3 cellular contexts compared by ENCODE assay signal in genomic region chr1:16871171-16871570, GRCh38. TPM values are rescaled to one million over a fixed set of nuclear protein-coding genes. Genes with fewer than 3 reads are reported as not detected.
"Had no signal": no experiment of that assay in that cellular context is flagged by ENCODE, and none has a peak within 500 bp of the region (broad histone marks: within the 10 kb centered on the region; RNA-seq: fewer than 3 reads in every experiment).

No MANE protein-coding gene starts in this region.

RNA-seq across cellular contexts. Expression of gene RNU1-2, which starts 24.6 kb away (rescaled TPM):
- total RNA-seq: right atrium auricular region had no signal
- polyA plus RNA-seq: lung, neural cell had no signal
